ENCODE assay signal across 1 cellular context in the genomic region with DNA sequence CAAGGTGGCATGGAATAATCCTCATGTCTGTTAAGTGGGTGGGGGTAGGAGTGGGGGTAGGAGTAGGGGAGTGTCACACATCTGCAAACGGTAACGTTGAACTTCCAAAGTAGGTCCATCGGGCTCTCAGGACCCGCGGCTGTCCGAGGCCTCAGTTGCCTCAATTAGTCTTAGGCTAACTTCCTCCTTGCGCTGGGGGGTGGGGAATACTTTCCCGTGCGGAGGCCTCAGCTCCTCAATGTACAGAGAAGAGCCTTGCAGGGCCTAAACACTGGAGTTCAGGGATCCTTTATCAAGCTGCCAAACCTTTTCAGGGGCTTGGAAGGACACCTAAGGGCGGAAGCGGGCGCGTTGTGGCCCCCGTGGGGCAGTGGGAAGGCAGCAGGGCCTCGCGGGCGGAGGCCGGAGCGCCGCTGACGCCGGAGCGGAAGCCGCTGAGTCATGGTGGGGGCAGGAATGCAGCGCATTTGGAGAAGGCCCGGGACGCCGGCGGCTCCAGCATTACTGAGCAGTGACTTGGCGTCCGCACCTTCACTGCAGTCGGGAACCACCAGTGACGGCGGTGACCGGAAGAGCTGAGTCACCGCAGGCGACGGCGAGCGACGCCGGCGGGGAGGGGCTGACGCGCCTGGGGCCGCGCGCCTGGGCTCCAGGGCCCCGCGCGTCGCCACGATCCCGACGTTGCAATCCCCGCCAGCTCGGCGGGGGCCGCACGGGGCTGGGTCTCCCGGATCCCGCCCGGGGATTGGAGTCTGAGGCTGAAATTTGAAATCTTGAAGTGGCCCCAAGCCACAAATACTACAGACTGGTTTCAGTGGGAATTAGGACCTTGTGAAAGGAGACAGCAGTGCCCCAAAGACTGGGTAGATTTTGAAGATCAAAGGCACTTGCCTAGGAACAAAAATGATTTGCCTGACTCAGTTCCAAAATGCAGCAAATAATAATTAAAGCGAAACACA.
TF ChIP-seq lines count a peak whose summit lies in the region.

No MANE protein-coding gene starts in this region.

TF ChIP-seq in GM23338, 12 proteins besides CTCF, POLR2A, EP300 and RAD21 (continued from another document):
- no peak for TF ChIP-seq ZNF462 (CRISPR knock-in tag; IDR thresholded peaks at IDR 0.05)
